In the genomic region with DNA sequence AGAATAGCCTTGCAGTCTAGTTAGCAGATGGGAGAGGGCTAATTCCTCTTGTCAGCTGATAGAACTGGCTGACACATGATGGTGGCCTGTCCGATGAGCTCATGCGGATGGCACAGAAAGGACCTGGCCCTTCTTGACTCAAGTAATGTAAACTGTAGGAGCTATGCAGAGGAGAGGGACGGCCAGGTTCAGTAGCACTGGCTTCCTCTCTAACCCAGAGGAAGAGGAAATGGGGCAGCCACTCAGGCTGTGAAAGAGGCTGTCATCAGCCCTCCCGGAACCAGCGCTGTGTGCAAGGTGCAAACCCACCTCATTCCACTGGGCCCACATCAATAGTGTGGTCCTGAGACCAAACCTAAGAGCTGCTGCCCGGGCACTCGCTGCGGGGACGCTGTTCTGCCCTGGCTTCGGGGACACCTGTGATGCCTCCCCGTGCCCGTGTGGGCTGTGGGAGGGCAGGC, we compare ENCODE assay signal across 11 cellular contexts. TPM values are rescaled to one million over a fixed set of nuclear protein-coding genes. Genes with fewer than 3 reads are reported as not detected.
DNase-seq lines count a peak whose midpoint lies in the region; ATAC-seq and TF ChIP-seq lines count a peak whose summit lies in the region.
"Had no signal": no experiment of that assay in that cellular context is flagged by ENCODE, and none has a peak within 500 bp of the region (broad histone marks: within the 10 kb centered on the region; RNA-seq: fewer than 3 reads in every experiment).

No MANE protein-coding gene starts in this region.

- peaks cover 0 to 21% of the 10 kb centered on the region in 2 donors for H3K4me1 ChIP-seq in left lung
- H3K4me1 ChIP-seq in suprapubic skin: no peaks in the 10 kb centered on the region
- peaks cover 0 to 4% (median 0%) of the 10 kb centered on the region in 3 donors for H3K4me1 ChIP-seq in esophagus squamous epithelium

- H3K9me3 ChIP-seq in left lung: no peaks in the 10 kb centered on the region
- H3K9me3 ChIP-seq in suprapubic skin: no peaks in the 10 kb centered on the region
- no peaks in the 10 kb centered on the region for H3K9me3 ChIP-seq in esophagus squamous epithelium
- H3K9me3 ChIP-seq: heart left ventricle had no signal

- TF ChIP-seq POLR2A in suprapubic skin (IDR thresholded peaks at IDR 0.05) (no peak), esophagus squamous epithelium (IDR thresholded peaks at IDR 0.05) (no peak)

- H3K27me3 ChIP-seq in left lung: no peaks in the 10 kb centered on the region
- no peaks in the 10 kb centered on the region for H3K27me3 ChIP-seq in suprapubic skin
- H3K27me3 ChIP-seq in esophagus squamous epithelium: no peaks in the 10 kb centered on the region
- H3K27me3 ChIP-seq: heart left ventricle had no signal

- H3K36me3 ChIP-seq in left lung (peaks cover 0 to 93% of the 10 kb centered on the region in 2 donors), suprapubic skin (peaks cover 79% of the 10 kb centered on the region), esophagus squamous epithelium (peaks cover 0 to 98% (median 17%) of the 10 kb centered on the region in 3 donors)

- DNase-seq in KG1 (lab: John Stamatoyannopoulos, UW): peak; percentile 55
- DNase-seq in activated CD8-positive, alpha-beta memory T cell treated with anti-CD3 and anti-CD28 coated beads, Interleukin-2, amount 50 U/mL, for 1 hour (ENCODE audit: extremely low read depth): peak; percentile 43
- no peak for DNase-seq in left lung
- DNase-seq in stimulated activated naive CD4-positive, alpha-beta T cell (lab: John Stamatoyannopoulos, UW): peak in 5 of 6 experiments; percentile 6 to 54 (median 37)
- DNase-seq in suprapubic skin (ENCODE audit: low spot score in 2 of 2): no peak
- no peak for DNase-seq in esophagus squamous epithelium (lab: John Stamatoyannopoulos, UW)
- DNase-seq in G401 (ENCODE audit: low spot score): no peak
- no peak for DNase-seq in HuH-7.5 (ENCODE audit: low spot score)
- DNase-seq: heart left ventricle, NCI-H446 treated with DMSO at 0.1 percent for 48 hours had no signal

- no peak for TF ChIP-seq CTCF in left lung (IDR thresholded peaks at IDR 0.05)
- TF ChIP-seq CTCF in suprapubic skin (IDR thresholded peaks at IDR 0.05): no peak
- TF ChIP-seq CTCF in esophagus squamous epithelium (IDR thresholded peaks at IDR 0.05): no peak

- TF ChIP-seq EP300 in suprapubic skin (IDR thresholded peaks at IDR 0.05): no peak

- intact Hi-C loops in left lung (cut with DNase I) (no loop called here), esophagus squamous epithelium (cut with DNase I) (no loop called here)

- H3K4me3 ChIP-seq in left lung (no peak overlapping the region), suprapubic skin (no peak overlapping the region), esophagus squamous epithelium (no peak overlapping the region)
- H3K4me3 ChIP-seq: smooth muscle cell had no signal

- in situ Hi-C loops in G401 (cut with HindIII; ENCODE audit: low sequenced_read_pairs): no loop called here

- 81% methylated on average over 5 of the region's 12 CpGs for WGBS in suprapubic skin
- 75 to 86% methylated on average over 5 to 7 of the region's 12 CpGs for WGBS in esophagus squamous epithelium, 2 donors

- H3K27ac ChIP-seq in left lung (peak overlapping the region in 1 of 2 donors; percentile 55), suprapubic skin (no peak overlapping the region), esophagus squamous epithelium (peak overlapping the region in 2 of 4 donors; percentile 26 to 39)

- ATAC-seq in left lung: peak; percentile 20

RNA-seq across cellular contexts. Expression of a gene that starts 30.7 kb away (rescaled TPM):
- total RNA-seq in left lung: 10 to 100 TPM; 23.1 to 25.6 TPM
- total RNA-seq in suprapubic skin: 10 to 100 TPM; 17.3 to 25.2 (median 21.6) TPM
- total RNA-seq in esophagus squamous epithelium: 10 to 100 TPM; 11.2 to 22.5 (median 17.6) TPM
- total RNA-seq in G401 (2014; rRNA removed; shearing (Covaris generic)): 22.0 and 29.7 TPM in 2 replicates

RNA-seq across cellular contexts. Expression of a gene that starts 41.6 kb away (rescaled TPM):
- total RNA-seq in left lung (10 to 100 TPM; 35.4 to 38.0 TPM), suprapubic skin (1 to 10 TPM; 2.7 to 9.7 (median 4.8) TPM), esophagus squamous epithelium (1 to 10 TPM; 1.8 to 6.9 (median 4.1) TPM)
- total RNA-seq in G401 (2014; rRNA removed; shearing (Covaris generic)): 14.8 and 21.7 TPM in 2 replicates

Comparison
In these comparisons a context has a peak if more than half of its experiments do, and no peak if none do; other contexts are left out.
1. DNase-seq: peak in KG1 (single experiment), activated CD8-positive, alpha-beta memory T cell treated with anti-CD3 and anti-CD28 coated beads, Interleukin-2, amount 50 U/mL, for 1 hour (single experiment) and stimulated activated naive CD4-positive, alpha-beta T cell (5 of 6); none in left lung (0 of 2), suprapubic skin (0 of 2), esophagus squamous epithelium (single experiment), G401 (single experiment) and HuH-7.5 (single experiment).